8 cellular contexts compared by ENCODE assay signal in genomic region chr3:150925751-150926201, GRCh38. TPM values are rescaled to one million over a fixed set of nuclear protein-coding genes. Genes with fewer than 3 reads are reported as not detected.
DNase-seq lines count a peak whose midpoint lies in the region; ATAC-seq and TF ChIP-seq lines count a peak whose summit lies in the region.

No MANE protein-coding gene starts in this region.

- H2BK20ac ChIP-seq in H9 (ENCODE audit: low read depth, low read length, poor library complexity, severe bottlenecking): no peak overlapping the region

- WGBS in H9 (ENCODE audit: extremely low coverage, insufficient read length, low lambda C conversion rate): no CpG with 5 or more reads among the region's 14 CpGs
- WGBS in right lobe of liver (ENCODE audit: insufficient coverage, low coverage, low lambda C conversion rate, missing lambda C conversion rate): 17% methylated on average over 12 of the region's 14 CpGs

- no peaks in the 10 kb centered on the region; the same call in 1 of the 2 replicates for H3K27me3 Mint-ChIP-seq in H9 (ENCODE audit: low read depth)

- H2BK15ac ChIP-seq in H9 (ENCODE audit: low read depth, low read length): no peak overlapping the region

- TF ChIP-seq POLR2A in breast epithelium (IDR thresholded peaks at IDR 0.05) (no peak), right lobe of liver (IDR thresholded peaks at IDR 0.05) (no peak)

- no peaks in the 10 kb centered on the region for H3K23me2 ChIP-seq in H9 (ENCODE audit: insufficient read length, low read depth, low read length, poor library complexity, severe bottlenecking)

- DNase-seq in GM12865 (ENCODE audit: low read depth): peak; percentile 62
- peak; percentile 90 for DNase-seq in H9
- DNase-seq in MM.1S: peak; percentile 75
- DNase-seq in T-helper 9 cell: peak; percentile 23
- DNase-seq in breast epithelium (ENCODE audit: low spot score in 2 of 2): no peak
- peak in 2 of 3 donors; percentile 49 to 59 for DNase-seq in right lobe of liver
- DNase-seq in stimulated activated CD8-positive, alpha-beta memory T cell treated with anti-CD3 and anti-CD28 coated beads, Interleukin-2, amount 100 ng/mL, for 48 hours (ENCODE audit: low read depth in 2 of 2): peak; percentile 43 to 48
- no peak for DNase-seq in middle frontal gyrus (ENCODE audit: extremely low spot score, low spot score)

- no peak overlapping the region for H4K91ac ChIP-seq in H9 (ENCODE audit: insufficient read length, low read depth, low read length)

- H3K4me2 ChIP-seq in H9 (ENCODE audit: insufficient read depth, insufficient read length, low read length) (no peak overlapping the region), MM.1S (ENCODE audit: low read depth, low read length) (peak overlapping the region; percentile 82)

- TF ChIP-seq CTCF in GM12865 (IDR thresholded peaks at IDR 0.05; ENCODE audit: insufficient read depth, low read depth, low read length, missing control alignments) (peak; percentile 80), H9 (conservative IDR thresholded peaks at IDR 0.05) (peak; percentile 76), MM.1S (IDR thresholded peaks at IDR 0.05; ENCODE audit: low read length) (peak; percentile 95), breast epithelium (IDR thresholded peaks at IDR 0.05) (peak in 2 of 3 donors; percentile 34 to 47), right lobe of liver (IDR thresholded peaks at IDR 0.05) (peak; percentile 49 to 59 (median 52))

- H4K20me1 ChIP-seq in H9 (ENCODE audit: control insufficient read depth, insufficient read depth, insufficient read length): no peaks in the 10 kb centered on the region
- no peaks in the 10 kb centered on the region for H4K20me1 ChIP-seq in MM.1S (ENCODE audit: insufficient read depth, low read length)

- no peaks in the 10 kb centered on the region for H3K9me2 ChIP-seq in MM.1S (replicated peaks; ENCODE audit: insufficient read depth, low read length)

- H3K36me3 ChIP-seq in MM.1S (replicated peaks; ENCODE audit: insufficient read depth, low read length): no peaks in the 10 kb centered on the region
- H3K36me3 ChIP-seq in breast epithelium: no peaks in the 10 kb centered on the region
- no peaks in the 10 kb centered on the region for H3K36me3 ChIP-seq in right lobe of liver

- H3K9ac ChIP-seq in H9 (ENCODE audit: extremely low read depth, insufficient read length, low read length) (no peak overlapping the region), MM.1S (ENCODE audit: low read length) (no peak overlapping the region; the same call in 1 of the 2 replicates)

- no peaks in the 10 kb centered on the region for H3K79me2 ChIP-seq in H9 (ENCODE audit: insufficient read depth, low read length)
- no peaks in the 10 kb centered on the region for H3K79me2 ChIP-seq in MM.1S (ENCODE audit: low read length)

- no peak overlapping the region for H3K27ac ChIP-seq in H9 (ENCODE audit: insufficient read length, low read depth, low read length)
- peak overlapping the region; percentile 3; the same call in 1 of the 2 replicates for H3K27ac ChIP-seq in MM.1S (ENCODE audit: low read length)
- no peak overlapping the region for H3K27ac ChIP-seq in breast epithelium
- no peak overlapping the region for H3K27ac ChIP-seq in right lobe of liver

- no peak overlapping the region for H3K23ac ChIP-seq in H9 (ENCODE audit: insufficient read length, low read depth, low read length)

- H3K56ac ChIP-seq in H9 (ENCODE audit: insufficient read length, low read depth, low read length): no peak overlapping the region

- no peak overlapping the region for H3K14ac ChIP-seq in H9 (ENCODE audit: insufficient read depth, low read length)

- H3K9me3 ChIP-seq in H9 (ENCODE audit: control insufficient read depth, low read depth, low read length) (no peaks in the 10 kb centered on the region), MM.1S (replicated peaks; ENCODE audit: insufficient read depth, low read length) (no peaks in the 10 kb centered on the region), breast epithelium (no peaks in the 10 kb centered on the region), right lobe of liver (no peaks in the 10 kb centered on the region)

- H4K5ac ChIP-seq in H9 (ENCODE audit: insufficient read length, low read depth, low read length): no peak overlapping the region

- no peak overlapping the region for H4K8ac ChIP-seq in H9 (replicated peaks; ENCODE audit: insufficient read length, low read depth, low read length)

- peak; percentile 60 to 86 (median 74) for ATAC-seq in right lobe of liver

- no peaks in the 10 kb centered on the region for H3K36me3 Mint-ChIP-seq in H9 (ENCODE audit: insufficient read depth in 1 of 3, low read depth in 3 of 3)

- H3K9me3 Mint-ChIP-seq in H9: no peaks in the 10 kb centered on the region

- H3K27me3 ChIP-seq in H9 (ENCODE audit: insufficient read depth, low read length) (no peaks in the 10 kb centered on the region), MM.1S (replicated peaks; ENCODE audit: insufficient read depth, low read length) (no peaks in the 10 kb centered on the region), breast epithelium (peaks cover 0 to 3% of the 10 kb centered on the region in 2 donors), right lobe of liver (no peaks in the 10 kb centered on the region)

- H3K4me3 Mint-ChIP-seq in H9: no peak overlapping the region; a peak in 1 of 5 replicates

- H2AK5ac ChIP-seq in H9 (ENCODE audit: insufficient read length, low read length): no peak overlapping the region

- H3F3A ChIP-seq in MM.1S (ENCODE audit: insufficient read depth, low read length): peaks cover 18% of the 10 kb centered on the region

- no peaks in the 10 kb centered on the region for H3K79me1 ChIP-seq in H9 (ENCODE audit: insufficient read depth, low read depth, low read length, poor library complexity, severe bottlenecking)

- H3K4me3 ChIP-seq in GM12865 (ENCODE audit: low read depth, low read length): peak overlapping the region; percentile 2; the same call in 1 of the 2 replicates
- H3K4me3 ChIP-seq in MM.1S (ENCODE audit: low read length): peak overlapping the region; percentile 61
- H3K4me3 ChIP-seq in breast epithelium: peak overlapping the region; percentile 4 to 23 (median 20)
- peak overlapping the region in 1 of 3 donors; percentile 16 for H3K4me3 ChIP-seq in right lobe of liver

- H2AFZ ChIP-seq in H9 (ENCODE audit: low read length): no peak overlapping the region
- H2AFZ ChIP-seq in MM.1S (ENCODE audit: low read length): peak overlapping the region; percentile 59

- peaks cover 22 to 24% of the 10 kb centered on the region in 2 experiments for H3K4me1 Mint-ChIP-seq in H9

- intact Hi-C loops in breast epithelium (cut with DNase I; ENCODE audit: low total_unique reads) (no loop called here), right lobe of liver (cut with DNase I) (no loop called here)

- no peak overlapping the region for H2BK5ac ChIP-seq in H9 (ENCODE audit: insufficient read length, low read length)

- H3T11ph ChIP-seq in H9 (ENCODE audit: low read length): no peak overlapping the region

- H2BK120ac ChIP-seq in H9 (ENCODE audit: low read depth, low read length, poor library complexity, severe bottlenecking): no peak overlapping the region

- H3K4me1 ChIP-seq in H9 (ENCODE audit: insufficient read depth, low read length) (peaks cover 2% of the 10 kb centered on the region), MM.1S (ENCODE audit: low read length) (peaks cover 16% of the 10 kb centered on the region), breast epithelium (no peaks in the 10 kb centered on the region), right lobe of liver (no peaks in the 10 kb centered on the region)

- H3K4ac ChIP-seq in H9 (ENCODE audit: low read depth, low read length): no peak overlapping the region

- no peak overlapping the region for H2BK12ac ChIP-seq in H9 (ENCODE audit: insufficient read length, low read depth, low read length)

- H3K27ac Mint-ChIP-seq in H9: no peak overlapping the region; a peak in 1 of 7 replicates

- H3K18ac ChIP-seq in H9 (ENCODE audit: insufficient read length, low read depth, low read length): no peak overlapping the region

RNA-seq across cellular contexts. Expression of gene MINDY4B, which starts 20.5 kb away (rescaled TPM):
- total RNA-seq in H9 (2021) (not detected in 2 replicates), breast epithelium (not detected), right lobe of liver (not detected)

RNA-seq across cellular contexts. Expression of gene CLRN1, which starts 46.8 kb away (rescaled TPM):
- not detected in 2 replicates for total RNA-seq in H9 (2021)
- total RNA-seq in breast epithelium: not detected
- not detected for total RNA-seq in right lobe of liver

Comparison
In these comparisons a context has a peak if more than half of its experiments do, and no peak if none do; other contexts are left out.
1. DNase-seq: peak in GM12865 (single experiment), H9 (single experiment), MM.1S (single experiment), T-helper 9 cell (single experiment), right lobe of liver (2 of 3) and stimulated activated CD8-positive, alpha-beta memory T cell treated with anti-CD3 and anti-CD28 coated beads, Interleukin-2, amount 100 ng/mL, for 48 hours (2 of 2); none in breast epithelium (0 of 2) and middle frontal gyrus (single experiment).
2. CTCF ChIP-seq: peak in every context shown above with its lines; median percentile 95 in MM.1S; 80 in GM12865; 76 in H9; 52 in right lobe of liver; 40 in breast epithelium.